ENCODE assay signal across 27 cellular contexts in the genomic region with DNA sequence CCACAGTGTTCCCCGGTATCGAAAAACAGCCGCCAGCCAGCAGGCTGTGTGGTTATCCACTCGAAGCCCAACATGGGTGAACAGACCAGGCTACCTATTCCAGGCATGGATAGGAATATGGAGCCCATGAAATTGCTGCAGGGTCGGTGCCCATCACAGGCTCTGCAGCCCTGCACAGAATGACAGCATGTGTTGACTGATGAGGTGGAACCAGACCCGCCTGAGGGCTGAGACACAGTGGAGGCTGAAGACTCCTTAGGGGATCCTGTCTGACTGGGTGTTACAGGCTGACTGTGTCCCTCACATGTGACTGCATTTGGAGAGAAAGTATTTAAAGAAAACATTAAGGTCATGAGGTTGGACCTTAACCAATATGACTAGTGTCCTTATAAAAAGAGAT.
"Had no signal": no experiment of that assay in that cellular context is flagged by ENCODE, and none has a peak within 500 bp of the region (broad histone marks: within the 10 kb centered on the region; RNA-seq: fewer than 3 reads in every experiment).

No MANE protein-coding gene starts in this region.

- DNase-seq: activated CD4-positive, alpha-beta T cell treated with anti-CD3 and anti-CD28 coated beads, Interleukin-2, amount 10 ng/mL, durations not matched to agents 24 days and 14 days; activated CD4-positive, alpha-beta T cell treated with anti-CD3 and anti-CD28 coated beads, Interleukin-2, amount 50 U/mL, for 48 hours; activated CD4-positive, CD25-positive, alpha-beta regulatory T cell treated with anti-CD3 and anti-CD28 coated beads, Interleukin-2, amount 50 U/mL, for 72 hours; activated CD8-positive, alpha-beta memory T cell treated with anti-CD3 and anti-CD28 coated beads, Interleukin-2, amount 10 ng/mL, durations not matched to agents 7 days and 5 days; activated effector memory CD4-positive, alpha-beta T cell treated with Interleukin-2 at 50 U/mL for 16 hours; activated naive CD4-positive, alpha-beta T cell treated with Interleukin-2 at 50 U/mL for 16 hours; activated T-cell treated with anti-CD3 and anti-CD28 coated beads, Interleukin-2, amount 50 U/mL, for 24 hours; brain microvascular endothelial cell; MM.1S; NCI-H1105; NCI-H1436; NCI-H1694 treated with DMSO at 0.1 percent for 48 hours; NCI-H2029 treated with DMSO at 0.1 percent for 48 hours; NCI-H345; NCI-H510A; NCI-H526 treated with DMSO at 0.1 percent for 48 hours; NCI-H82; OCI-M1; Peyer's patch; SHP77; SW 1271 had no signal

- H3K4me3 ChIP-seq: Peyer's patch, SJSA1 had no signal

- H3K36me3 Mint-ChIP-seq: activated CD8-positive, alpha-beta memory T cell treated with anti-CD3 and anti-CD28 coated beads, Interleukin-2, amount 10 ng/mL, durations not matched to agents 7 days and 5 days; activated naive CD4-positive, alpha-beta T cell treated with anti-CD3 and anti-CD28 coated beads, Interleukin-2, amount 50 U/mL, for 72 hours; WTC11 had no signal

- ATAC-seq: activated CD8-positive, alpha-beta memory T cell treated with anti-CD3 and anti-CD28 coated beads, Interleukin-2, amount 10 ng/mL, durations not matched to agents 7 days and 5 days; SK-N-SH treated with all-trans-retinoic acid at 6 μM for 48 hours; WTC11 had no signal

- H3K27ac Mint-ChIP-seq: activated CD4-positive, alpha-beta T cell treated with anti-CD3 and anti-CD28 coated beads, Interleukin-2, amount 10 ng/mL, durations not matched to agents 24 days and 14 days; activated CD8-positive, alpha-beta memory T cell treated with anti-CD3 and anti-CD28 coated beads, Interleukin-2, amount 10 ng/mL, durations not matched to agents 7 days and 5 days; activated naive CD4-positive, alpha-beta T cell treated with anti-CD3 and anti-CD28 coated beads, Interleukin-2, amount 50 U/mL, for 72 hours; activated T-cell treated with anti-CD3 and anti-CD28 coated beads, Interleukin-2, amount 50 U/mL, for 24 hours; activated T-helper 1 cell treated with anti-CD3 and anti-CD28 coated beads, Interleukin-12 subunit alpha, Interleukin-12 subunit beta, Interleukin-2, Interleukin-4 antibody, amounts not matched to agents 30 ng/mL and 10 ng/mL and 1 ng/mL, durations not matched to agents 14 hours and 24 hours and 36 hours; WTC11 had no signal

- H3K27ac ChIP-seq: brain microvascular endothelial cell, Peyer's patch, RWPE1, SJSA1 had no signal

- H3K9me3 ChIP-seq: Peyer's patch, SJSA1 had no signal

- H3K4me3 Mint-ChIP-seq: activated CD4-positive, alpha-beta T cell treated with anti-CD3 and anti-CD28 coated beads, Interleukin-2, amount 10 ng/mL, durations not matched to agents 24 days and 14 days; activated CD8-positive, alpha-beta memory T cell treated with anti-CD3 and anti-CD28 coated beads, Interleukin-2, amount 10 ng/mL, durations not matched to agents 7 days and 5 days; activated T-cell treated with anti-CD3 and anti-CD28 coated beads, Interleukin-2, amount 50 U/mL, for 24 hours; activated T-helper 1 cell treated with anti-CD3 and anti-CD28 coated beads, Interleukin-12 subunit alpha, Interleukin-12 subunit beta, Interleukin-2, Interleukin-4 antibody, amounts not matched to agents 30 ng/mL and 10 ng/mL and 1 ng/mL, durations not matched to agents 14 hours and 24 hours and 36 hours; WTC11 had no signal

- H3K36me3 ChIP-seq: brain microvascular endothelial cell, Peyer's patch, SJSA1 had no signal

- H3K27me3 ChIP-seq: Peyer's patch, SJSA1 had no signal

- H3K27me3 Mint-ChIP-seq: activated T-cell treated with anti-CD3 and anti-CD28 coated beads, Interleukin-2, amount 50 U/mL, for 24 hours had no signal

- H3K4me1 ChIP-seq: Peyer's patch had no signal

- H3K9me3 Mint-ChIP-seq: activated CD4-positive, alpha-beta T cell treated with anti-CD3 and anti-CD28 coated beads, Interleukin-2, amount 10 ng/mL, durations not matched to agents 24 days and 14 days; activated naive CD4-positive, alpha-beta T cell treated with anti-CD3 and anti-CD28 coated beads, Interleukin-2, amount 50 U/mL, for 72 hours; activated T-cell treated with anti-CD3 and anti-CD28 coated beads, Interleukin-2, amount 50 U/mL, for 24 hours; activated T-helper 1 cell treated with anti-CD3 and anti-CD28 coated beads, Interleukin-12 subunit alpha, Interleukin-12 subunit beta, Interleukin-2, Interleukin-4 antibody, amounts not matched to agents 30 ng/mL and 10 ng/mL and 1 ng/mL, durations not matched to agents 14 hours and 24 hours and 36 hours; WTC11 had no signal
